20 cellular contexts compared by ENCODE assay signal in the genomic region with DNA sequence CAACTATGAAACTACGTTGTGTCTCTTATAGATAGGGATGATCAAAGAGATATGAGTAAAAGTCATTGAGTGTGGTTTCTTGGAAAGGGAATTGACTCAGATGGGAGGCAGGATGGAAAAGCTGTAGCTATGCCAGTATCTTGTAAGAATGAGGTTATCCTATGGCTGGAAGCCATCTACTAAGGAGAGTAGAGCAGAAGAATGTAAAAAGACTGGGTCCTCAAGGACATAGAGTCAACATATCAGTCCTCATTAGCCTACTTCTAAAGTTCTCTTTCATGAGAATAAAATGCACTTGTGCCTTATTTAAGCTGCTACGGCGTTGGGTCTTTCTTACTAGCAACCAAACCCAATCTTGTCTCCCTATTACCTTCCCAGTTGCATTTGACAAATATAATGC.
DNase-seq lines count a peak whose midpoint lies in the region; ATAC-seq, FAIRE-seq and TF ChIP-seq lines count a peak whose summit lies in the region.
"Had no signal": no experiment of that assay in that cellular context is flagged by ENCODE, and none has a peak within 500 bp of the region (broad histone marks: within the 10 kb centered on the region; RNA-seq: fewer than 3 reads in every experiment).

No MANE protein-coding gene starts in this region.

- H3K4me3 Mint-ChIP-seq in astrocyte (ENCODE audit: unreplicated experiment), result no peak overlapping the region
- H3K4me3 Mint-ChIP-seq: CD4-positive, alpha-beta memory T cell; IgD-negative memory B cell had no signal

- no peaks in the 10 kb centered on the region for H3K27me3 Mint-ChIP-seq in astrocyte (ENCODE audit: low read depth, unreplicated experiment)
- H3K27me3 Mint-ChIP-seq: IgD-negative memory B cell had no signal

- H3K9ac ChIP-seq in astrocyte (ENCODE audit: low read length), result no peak overlapping the region

- H3K27me3 ChIP-seq in astrocyte (ENCODE audit: insufficient read depth, low read length) (peaks cover 2% of the 10 kb centered on the region), lower lobe of right lung (ENCODE audit: low read depth) (no peaks in the 10 kb centered on the region), tibial artery (no peaks in the 10 kb centered on the region)
- H3K27me3 ChIP-seq: BE2C had no signal

- no peaks in the 10 kb centered on the region for H3K4me1 Mint-ChIP-seq in astrocyte (ENCODE audit: low read depth, unreplicated experiment)
- H3K4me1 Mint-ChIP-seq: CD4-positive, alpha-beta memory T cell; IgD-negative memory B cell had no signal

- no peaks in the 10 kb centered on the region for H4K20me1 ChIP-seq in astrocyte (ENCODE audit: insufficient read depth, low read length)

- no peak overlapping the region for H3K4me3 ChIP-seq in astrocyte (ENCODE audit: insufficient read depth, low read depth, low read length)
- H3K4me3 ChIP-seq in lower lobe of right lung, result no peak overlapping the region
- no peak overlapping the region for H3K4me3 ChIP-seq in tibial artery
- H3K4me3 ChIP-seq: A549 had no signal

- no peaks in the 10 kb centered on the region for H3K9me3 Mint-ChIP-seq in astrocyte (ENCODE audit: unreplicated experiment)

- TF ChIP-seq CTCF in astrocyte (IDR thresholded peaks at IDR 0.05; ENCODE audit: insufficient read depth, low read depth, low read length), result no peak
- TF ChIP-seq CTCF in lower lobe of right lung (IDR thresholded peaks at IDR 0.05), result no peak
- TF ChIP-seq CTCF in tibial artery (IDR thresholded peaks at IDR 0.05), result no peak

- intact Hi-C loops in lower lobe of right lung (cut with DNase I) (no loop called here), tibial artery (cut with DNase I; ENCODE audit: low total_unique reads) (no loop called here)

- no peak overlapping the region for H3K27ac Mint-ChIP-seq in astrocyte (ENCODE audit: unreplicated experiment)
- H3K27ac Mint-ChIP-seq: CD4-positive, alpha-beta memory T cell; IgD-negative memory B cell had no signal

- no peaks in the 10 kb centered on the region for H3K36me3 Mint-ChIP-seq in astrocyte (ENCODE audit: low read depth, unreplicated experiment)
- H3K36me3 Mint-ChIP-seq: CD4-positive, alpha-beta memory T cell had no signal

- H3K36me3 ChIP-seq in astrocyte (ENCODE audit: insufficient read depth, low read length) (no peaks in the 10 kb centered on the region), lower lobe of right lung (no peaks in the 10 kb centered on the region), tibial artery (no peaks in the 10 kb centered on the region)
- H3K36me3 ChIP-seq: BE2C had no signal

- no peak overlapping the region for H2AFZ ChIP-seq in astrocyte (ENCODE audit: low read depth, low read length)

- no peaks in the 10 kb centered on the region for H3K4me1 ChIP-seq in astrocyte (ENCODE audit: insufficient read depth, low read length)
- H3K4me1 ChIP-seq in lower lobe of right lung, result no peaks in the 10 kb centered on the region
- no peaks in the 10 kb centered on the region for H3K4me1 ChIP-seq in tibial artery
- H3K4me1 ChIP-seq: A549, BE2C had no signal

- ATAC-seq in lower lobe of right lung (peak; percentile 55 to 76), GM18858 (IDR thresholded peaks at IDR 0.05; ENCODE audit: unreplicated experiment) (no peak)
- ATAC-seq: A549, HCT116 had no signal

- no peak for FAIRE-seq in astrocyte (lab: Jason Lieb, UNC)
- FAIRE-seq: A549, D721Med, G401.6, GM12891, H54 had no signal

- DNase-seq in OCI-M1 (lab: John Stamatoyannopoulos, UW), result peak; percentile 74
- DNase-seq in astrocyte (ENCODE audit: low read depth), result peak; percentile 11
- no peak for DNase-seq in lower lobe of right lung
- DNase-seq in SIG-M5 treated with dmso at 0.1 percent for 504 hours (lab: John Stamatoyannopoulos, UW; ENCODE audit: unreplicated experiment), result no peak
- DNase-seq in tibial artery, result no peak
- DNase-seq: BE2C; CD4-positive, alpha-beta memory T cell; COR-L47; DMS153; DMS79 treated with DMSO at 0.1 percent for 48 hours; EL had no signal

- H3K79me2 ChIP-seq in astrocyte (ENCODE audit: insufficient read depth, low read length), result no peaks in the 10 kb centered on the region

- H3K27ac ChIP-seq in astrocyte (ENCODE audit: low read depth, low read length) (no peak overlapping the region), lower lobe of right lung (no peak overlapping the region), tibial artery (no peak overlapping the region)
- H3K27ac ChIP-seq: A549, C4-2B had no signal

- H3K4me2 ChIP-seq in astrocyte (ENCODE audit: low read length), result no peak overlapping the region
- H3K4me2 ChIP-seq: A549 had no signal

- H3K9me3 ChIP-seq in astrocyte (ENCODE audit: insufficient read depth, low read depth, low read length) (no peaks in the 10 kb centered on the region), lower lobe of right lung (no peaks in the 10 kb centered on the region), tibial artery (no peaks in the 10 kb centered on the region)
- H3K9me3 ChIP-seq: A549, BE2C had no signal

Comparison
In these comparisons a context has a peak if more than half of its experiments do, and no peak if none do; other contexts are left out.
1. DNase-seq: peak in OCI-M1 (single experiment) and astrocyte (single experiment); none in lower lobe of right lung (single experiment), SIG-M5 treated with dmso at 0.1 percent for 504 hours (single experiment) and tibial artery (0 of 2).